In the genomic region with DNA sequence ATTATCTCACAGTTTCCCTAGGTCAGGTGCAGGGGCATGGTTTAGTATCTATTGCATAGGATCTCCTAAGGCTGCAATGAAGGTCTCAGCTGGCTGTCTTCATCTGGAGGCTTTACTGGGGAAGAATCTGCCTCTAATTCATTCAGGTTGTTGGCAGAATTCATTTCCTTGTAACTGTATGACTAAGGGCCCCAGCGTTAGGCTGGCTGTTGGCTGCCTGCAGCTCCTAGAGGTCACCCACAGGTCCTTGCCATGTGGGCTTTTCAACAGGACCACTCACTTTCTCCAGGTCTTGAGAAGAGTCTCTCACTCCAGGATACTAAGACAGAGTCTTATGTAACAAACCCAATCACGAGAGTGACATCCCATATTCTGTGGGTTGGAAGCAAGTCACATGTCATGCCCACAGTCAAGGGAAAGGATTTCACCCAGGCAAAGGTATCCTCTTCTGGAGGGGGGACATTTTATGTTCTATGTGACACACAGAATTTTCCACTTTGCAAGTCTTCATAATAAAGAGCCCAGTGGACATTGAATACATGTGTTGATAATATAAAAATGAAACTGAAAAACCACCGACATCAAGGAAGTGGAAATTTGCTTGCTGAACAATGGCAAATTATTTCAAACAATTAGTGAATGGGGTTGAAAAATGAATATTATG, we compare ENCODE assay signal across 15 cellular contexts. TPM values are rescaled to one million over a fixed set of nuclear protein-coding genes. Genes with fewer than 3 reads are reported as not detected.
DNase-seq lines count a peak whose midpoint lies in the region; ATAC-seq and TF ChIP-seq lines count a peak whose summit lies in the region.
"Had no signal": no experiment of that assay in that cellular context is flagged by ENCODE, and none has a peak within 500 bp of the region (broad histone marks: within the 10 kb centered on the region; RNA-seq: fewer than 3 reads in every experiment).

No MANE protein-coding gene starts in this region.

- no peak overlapping the region for H3K4me2 ChIP-seq in smooth muscle cell

- H3K27ac Mint-ChIP-seq in activated T-cell treated with anti-CD3 and anti-CD28 coated beads, Interleukin-2, amount 50 U/mL, for 24 hours = no peak overlapping the region
- H3K27ac Mint-ChIP-seq: nephron progenitor cell had no signal

- no peaks in the 10 kb centered on the region for H4K20me1 ChIP-seq in smooth muscle cell (ENCODE audit: low read depth)

- H3F3A ChIP-seq in smooth muscle cell (ENCODE audit: low read depth) = no peaks in the 10 kb centered on the region

- H3K36me3 Mint-ChIP-seq in activated T-cell treated with anti-CD3 and anti-CD28 coated beads, Interleukin-2, amount 50 U/mL, for 24 hours (ENCODE audit: low read depth) = no peaks in the 10 kb centered on the region

- no peak overlapping the region for H2AFZ ChIP-seq in smooth muscle cell (ENCODE audit: low read depth)

- H3K27ac ChIP-seq in smooth muscle cell (ENCODE audit: low read depth) = no peak overlapping the region
- H3K27ac ChIP-seq: body of pancreas, esophagus muscularis mucosa had no signal

- peaks cover 4% of the 10 kb centered on the region for H3K4me1 Mint-ChIP-seq in activated T-cell treated with anti-CD3 and anti-CD28 coated beads, Interleukin-2, amount 50 U/mL, for 24 hours (ENCODE audit: low read depth)
- H3K4me1 Mint-ChIP-seq: nephron progenitor cell had no signal

- H3K9me3 ChIP-seq in smooth muscle cell (replicated peaks; ENCODE audit: low read depth) = no peaks in the 10 kb centered on the region
- H3K9me3 ChIP-seq: body of pancreas had no signal

- no peak for TF ChIP-seq CTCF in smooth muscle cell (IDR thresholded peaks at IDR 0.05; ENCODE audit: borderline replicate concordance, insufficient read depth, poor library complexity, severe bottlenecking)

- H3K27me3 ChIP-seq in smooth muscle cell (ENCODE audit: low read depth) = no peaks in the 10 kb centered on the region
- H3K27me3 ChIP-seq: body of pancreas, esophagus muscularis mucosa had no signal

- peak; percentile 92 for ATAC-seq in GM18502 (IDR thresholded peaks at IDR 0.05; ENCODE audit: poor library complexity, unreplicated experiment)
- ATAC-seq in GM21528 (IDR thresholded peaks at IDR 0.05; ENCODE audit: low FRiP score, unreplicated experiment) = peak; percentile 68
- ATAC-seq in HG03520 (IDR thresholded peaks at IDR 0.05; ENCODE audit: unreplicated experiment) = peak; percentile 60
- ATAC-seq: body of pancreas; stimulated activated naive CD8-positive, alpha-beta T cell treated with anti-CD3 and anti-CD28 coated beads, Interleukin-15, Interleukin-2, amounts not matched to agents 100 U/mL and 50 U/mL, for 24 hours had no signal

- H3K79me2 ChIP-seq in smooth muscle cell (ENCODE audit: low read depth) = no peaks in the 10 kb centered on the region

- H3K9me3 Mint-ChIP-seq in activated T-cell treated with anti-CD3 and anti-CD28 coated beads, Interleukin-2, amount 50 U/mL, for 24 hours = no peaks in the 10 kb centered on the region

- H3K36me3 ChIP-seq in smooth muscle cell (ENCODE audit: low read depth) = no peaks in the 10 kb centered on the region
- H3K36me3 ChIP-seq: esophagus muscularis mucosa had no signal

- H3K27me3 Mint-ChIP-seq in activated T-cell treated with anti-CD3 and anti-CD28 coated beads, Interleukin-2, amount 50 U/mL, for 24 hours = no peaks in the 10 kb centered on the region

- no peak overlapping the region for H3K9ac ChIP-seq in smooth muscle cell (ENCODE audit: low read depth)

- 88% methylated on average over 3 of the region's 3 CpGs for WGBS in smooth muscle cell (ENCODE audit: low lambda C conversion rate)

- DNase-seq in kidney tubule cell (ENCODE audit: low spot score) (peak; percentile 39), ecto neural progenitor cell (ENCODE audit: low spot score) (no peak), smooth muscle cell (lab: John Stamatoyannopoulos, UW; ENCODE audit: unreplicated experiment) (no peak), NOMO-1 treated with DMSO at 0.1 percent for 48 hours (lab: John Stamatoyannopoulos, UW; ENCODE audit: unreplicated experiment) (no peak)
- DNase-seq in activated T-cell treated with anti-CD3 and anti-CD28 coated beads, Interleukin-2, amount 50 U/mL, for 24 hours = no peak
- DNase-seq: body of pancreas; DMS 273 treated with DMSO at 0.1 percent for 48 hours; nephron progenitor cell; stimulated activated naive CD8-positive, alpha-beta T cell treated with anti-CD3 and anti-CD28 coated beads, Interleukin-15, Interleukin-2, amounts not matched to agents 100 U/mL and 50 U/mL, for 24 hours had no signal

- H3K4me3 Mint-ChIP-seq in activated T-cell treated with anti-CD3 and anti-CD28 coated beads, Interleukin-2, amount 50 U/mL, for 24 hours = no peak overlapping the region
- H3K4me3 Mint-ChIP-seq: nephron progenitor cell had no signal

- H3K4me3 ChIP-seq in smooth muscle cell = no peak overlapping the region
- H3K4me3 ChIP-seq: body of pancreas, esophagus muscularis mucosa had no signal

- no peaks in the 10 kb centered on the region for H3K4me1 ChIP-seq in smooth muscle cell (ENCODE audit: low read depth)
- H3K4me1 ChIP-seq: body of pancreas, esophagus muscularis mucosa had no signal

RNA-seq across cellular contexts. Expression of gene HMHB1, which starts 38.2 kb away (rescaled TPM):
- total RNA-seq in smooth muscle cell = not detected in 2 replicates
- not detected in 2 replicates for polyA plus RNA-seq in smooth muscle cell
- total RNA-seq: body of pancreas, esophagus muscularis mucosa, kidney epithelial cell, LHCN-M2 had no signal
